ENCODE assay signal across 18 cellular contexts in the genomic region with DNA sequence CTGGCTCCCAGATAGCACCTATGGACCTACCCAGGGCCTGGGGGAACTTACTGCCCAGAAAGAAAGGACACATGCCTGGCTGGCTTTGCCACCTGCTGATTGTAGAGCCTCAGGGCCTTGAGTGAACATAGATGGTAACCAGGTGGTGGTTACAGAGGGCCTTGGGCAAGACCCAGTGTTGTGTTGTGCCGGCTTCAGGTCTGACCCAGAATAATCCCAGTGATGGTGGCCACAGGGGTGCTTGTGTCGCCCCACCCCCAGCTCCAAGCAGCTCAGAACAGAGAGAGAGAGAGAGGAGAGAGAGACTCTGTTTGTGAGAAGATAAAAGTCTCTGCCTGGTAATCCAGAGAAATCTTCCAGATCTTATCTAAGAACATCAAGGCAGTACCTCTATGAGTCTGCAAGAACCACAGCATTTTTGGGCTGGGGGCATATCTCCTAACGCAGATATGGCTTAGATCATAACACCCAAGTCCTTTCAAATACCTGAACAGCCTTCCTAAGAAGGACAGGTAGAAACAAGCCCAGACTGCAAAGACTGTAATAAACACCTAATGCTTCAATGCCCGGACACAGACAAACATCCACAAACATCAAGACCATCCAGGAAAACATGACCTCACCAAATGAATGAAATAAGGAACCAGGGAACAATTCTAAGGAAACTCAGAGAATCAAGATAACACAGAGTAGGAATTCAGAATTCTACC.
"Had no signal": no experiment of that assay in that cellular context is flagged by ENCODE, and none has a peak within 500 bp of the region (broad histone marks: within the 10 kb centered on the region; RNA-seq: fewer than 3 reads in every experiment).

No MANE protein-coding gene starts in this region.

- H3K4me3 Mint-ChIP-seq: endodermal cell; naive thymus-derived CD8-positive, alpha-beta T cell; stimulated activated memory B cell treated with anti-CD40 and anti-IgM and Interleukin-4, amounts not matched to agents 10 μg/mL and 1 μg/mL and 100 μg/mL, for 72 hours; stimulated activated naive CD8-positive, alpha-beta T cell treated with anti-CD3 and anti-CD28 coated beads, Interleukin-15, Interleukin-2, amounts not matched to agents 100 ng/mL and 50 ng/mL, for 24 hours had no signal

- H3K4me1 Mint-ChIP-seq: naive thymus-derived CD8-positive, alpha-beta T cell; stimulated activated memory B cell treated with anti-CD40 and anti-IgM and Interleukin-4, amounts not matched to agents 10 μg/mL and 1 μg/mL and 100 μg/mL, for 72 hours had no signal

- H3K9me3 ChIP-seq: mucosa of descending colon, neutrophil, psoas muscle, right lobe of liver, tibial artery had no signal

- H3K4me2 ChIP-seq: hepatocyte had no signal

- H3K27ac ChIP-seq: coronary artery, hepatocyte, neutrophil, psoas muscle, right lobe of liver, tibial artery had no signal

- H3K79me2 ChIP-seq: hepatocyte had no signal

- H3K27ac Mint-ChIP-seq: endodermal cell; stimulated activated memory B cell treated with anti-CD40 and anti-IgM and Interleukin-4, amounts not matched to agents 10 μg/mL and 1 μg/mL and 100 μg/mL, for 72 hours; stimulated activated naive CD8-positive, alpha-beta T cell treated with anti-CD3 and anti-CD28 coated beads, Interleukin-15, Interleukin-2, amounts not matched to agents 100 ng/mL and 50 ng/mL, for 24 hours had no signal

- H3K4me1 ChIP-seq: psoas muscle, tibial artery had no signal

- DNase-seq: effector CD4-positive, alpha-beta T cell; endodermal cell; erythroblast; foreskin melanocyte; head of caudate nucleus; kidney glomerular epithelial cell; mucosa of descending colon; naive thymus-derived CD8-positive, alpha-beta T cell; psoas muscle; retina; right lobe of liver; stimulated activated CD4-positive, alpha-beta T cell treated with anti-CD3 and anti-CD28 coated beads, Interleukin-4, amount 100 ng/mL, for 24 hours; tibial artery had no signal

- H3K27me3 Mint-ChIP-seq: naive thymus-derived CD8-positive, alpha-beta T cell; stimulated activated memory B cell treated with anti-CD40 and anti-IgM and Interleukin-4, amounts not matched to agents 10 μg/mL and 1 μg/mL and 100 μg/mL, for 72 hours; stimulated activated naive CD8-positive, alpha-beta T cell treated with anti-CD3 and anti-CD28 coated beads, Interleukin-15, Interleukin-2, amounts not matched to agents 100 ng/mL and 50 ng/mL, for 24 hours had no signal

- H3K9me3 Mint-ChIP-seq: stimulated activated naive CD8-positive, alpha-beta T cell treated with anti-CD3 and anti-CD28 coated beads, Interleukin-15, Interleukin-2, amounts not matched to agents 100 ng/mL and 50 ng/mL, for 24 hours had no signal

- H3K4me3 ChIP-seq: coronary artery, hepatocyte, mucosa of descending colon, psoas muscle, right lobe of liver, tibial artery had no signal

- H3K36me3 ChIP-seq: neutrophil, right lobe of liver, tibial artery had no signal

- H3K27me3 ChIP-seq: hepatocyte, neutrophil, right lobe of liver, tibial artery had no signal

- ATAC-seq: mucosa of descending colon; naive thymus-derived CD8-positive, alpha-beta T cell; psoas muscle; right lobe of liver; stimulated activated memory B cell treated with anti-CD40 and anti-IgM and Interleukin-4, amounts not matched to agents 10 μg/mL and 1 μg/mL and 100 μg/mL, for 72 hours had no signal

- H2AFZ ChIP-seq: hepatocyte had no signal
